Comparison of ENCODE assay signal across 24 cellular contexts in genomic region chr14:79706382-79706781, GRCh38.
DNase-seq lines count a peak whose midpoint lies in the region; ATAC-seq and TF ChIP-seq lines count a peak whose summit lies in the region.
"Had no signal": no experiment of that assay in that cellular context is flagged by ENCODE, and none has a peak within 500 bp of the region (broad histone marks: within the 10 kb centered on the region; RNA-seq: fewer than 3 reads in every experiment).

No MANE protein-coding gene starts in this region.

- no peak overlapping the region for H3K27ac ChIP-seq in CD8-positive, alpha-beta T cell (ENCODE audit: low read depth, low read length)
- H3K27ac ChIP-seq: 22Rv1, C4-2B, RWPE1 had no signal

- H3K36me3 Mint-ChIP-seq in neural crest cell (ENCODE audit: low read depth) = no peaks in the 10 kb centered on the region
- H3K36me3 Mint-ChIP-seq in CD8-positive, alpha-beta T cell = no peaks in the 10 kb centered on the region
- H3K36me3 Mint-ChIP-seq: CD8-positive, alpha-beta memory T cell had no signal

- H3K9me3 ChIP-seq in CD8-positive, alpha-beta T cell (ENCODE audit: low read length) = no peaks in the 10 kb centered on the region

- peak overlapping the region; percentile 16 for H3K27ac Mint-ChIP-seq in neural crest cell (ENCODE audit: unreplicated experiment)
- H3K27ac Mint-ChIP-seq in CD8-positive, alpha-beta T cell = no peak overlapping the region
- H3K27ac Mint-ChIP-seq: B cell; CD8-positive, alpha-beta memory T cell had no signal

- H3K4me1 ChIP-seq in CD8-positive, alpha-beta T cell (ENCODE audit: insufficient read depth, low read length) = no peaks in the 10 kb centered on the region

- ATAC-seq in left colon = peak; percentile 58
- ATAC-seq in CD8-positive, alpha-beta T cell = no peak

- no peak overlapping the region for H3K4me3 ChIP-seq in CD8-positive, alpha-beta T cell (ENCODE audit: low read depth, low read length)

- POLR2A ChIA-PET in CD8-positive, alpha-beta T cell (lab: Charles Lee) = no interaction called here

- intact Hi-C loops in left colon (cut with DNase I, micrococcal nuclease) = no loop called here
- intact Hi-C loops in CD8-positive, alpha-beta T cell (cut with DNase I, micrococcal nuclease) = no loop called here

- H3K4me1 Mint-ChIP-seq in neural crest cell = peaks cover 18% of the 10 kb centered on the region
- H3K4me1 Mint-ChIP-seq in CD8-positive, alpha-beta T cell (ENCODE audit: low read depth) = no peaks in the 10 kb centered on the region
- H3K4me1 Mint-ChIP-seq: B cell; CD8-positive, alpha-beta memory T cell had no signal

- no peaks in the 10 kb centered on the region for H3K9me3 Mint-ChIP-seq in neural crest cell
- H3K9me3 Mint-ChIP-seq in CD8-positive, alpha-beta T cell = no peaks in the 10 kb centered on the region

- H3K36me3 ChIP-seq in CD8-positive, alpha-beta T cell (ENCODE audit: insufficient read depth, low read length) = no peaks in the 10 kb centered on the region

- CTCF ChIA-PET in CD8-positive, alpha-beta T cell (lab: Charles Lee) = no interaction called here

- H3K27me3 ChIP-seq in CD8-positive, alpha-beta T cell (ENCODE audit: insufficient read depth, low read length) = no peaks in the 10 kb centered on the region

- H3K4me3 Mint-ChIP-seq in neural crest cell = no peak overlapping the region
- H3K4me3 Mint-ChIP-seq in CD8-positive, alpha-beta T cell = no peak overlapping the region
- H3K4me3 Mint-ChIP-seq: B cell; CD8-positive, alpha-beta memory T cell had no signal

- no peak for TF ChIP-seq CTCF in neural crest cell (conservative IDR thresholded peaks at IDR 0.05)
- TF ChIP-seq CTCF in CD8-positive, alpha-beta T cell (IDR thresholded peaks at IDR 0.05) = no peak

- H3K27me3 Mint-ChIP-seq in neural crest cell (ENCODE audit: low read depth) = no peaks in the 10 kb centered on the region
- no peaks in the 10 kb centered on the region for H3K27me3 Mint-ChIP-seq in CD8-positive, alpha-beta T cell (ENCODE audit: low read depth)
- H3K27me3 Mint-ChIP-seq: B cell; CD8-positive, alpha-beta memory T cell had no signal

- DNase-seq in DMS 273 (lab: John Stamatoyannopoulos, UW; ENCODE audit: unreplicated experiment) = peak; percentile 4
- DNase-seq in DMS 273 treated with DMSO at 0.1 percent for 48 hours (lab: John Stamatoyannopoulos, UW) = no peak
- peak; percentile 25 for DNase-seq in DMS79 treated with DMSO at 0.1 percent for 48 hours (lab: John Stamatoyannopoulos, UW)
- DNase-seq in left colon = no peak
- no peak for DNase-seq in neural crest cell (ENCODE audit: low read depth, low spot score)
- no peak for DNase-seq in CD8-positive, alpha-beta T cell
- no peak for DNase-seq in SKM-1 treated with dmso at 0.1 percent for 144 hours (lab: John Stamatoyannopoulos, UW; ENCODE audit: unreplicated experiment)
- DNase-seq in HPDE6-E6E7 (ENCODE audit: extremely low spot score) = no peak
- DNase-seq: CD8-positive, alpha-beta memory T cell; EL; GF-D8; HCEC 1CT; NCI-H1092; NCI-H1417 treated with DMSO at 0.1 percent for 48 hours; NCI-H1694 treated with DMSO at 0.1 percent for 48 hours; NCI-H2081; NCI-H2171 treated with DMSO at 0.1 percent for 48 hours; NCI-H446; NCI-H524 treated with DMSO at 0.1 percent for 48 hours; SHP77 had no signal

Comparison
In these comparisons a context has a peak if more than half of its experiments do, and no peak if none do; other contexts are left out.
1. DNase-seq: peak in DMS 273 (single experiment) and DMS79 treated with DMSO at 0.1 percent for 48 hours (single experiment); none in DMS 273 treated with DMSO at 0.1 percent for 48 hours (single experiment), left colon (0 of 2), neural crest cell (single experiment), CD8-positive, alpha-beta T cell (0 of 7), SKM-1 treated with dmso at 0.1 percent for 144 hours (single experiment) and HPDE6-E6E7 (single experiment).